Comparison of ENCODE assay signal across 1 cellular context in the genomic region with DNA sequence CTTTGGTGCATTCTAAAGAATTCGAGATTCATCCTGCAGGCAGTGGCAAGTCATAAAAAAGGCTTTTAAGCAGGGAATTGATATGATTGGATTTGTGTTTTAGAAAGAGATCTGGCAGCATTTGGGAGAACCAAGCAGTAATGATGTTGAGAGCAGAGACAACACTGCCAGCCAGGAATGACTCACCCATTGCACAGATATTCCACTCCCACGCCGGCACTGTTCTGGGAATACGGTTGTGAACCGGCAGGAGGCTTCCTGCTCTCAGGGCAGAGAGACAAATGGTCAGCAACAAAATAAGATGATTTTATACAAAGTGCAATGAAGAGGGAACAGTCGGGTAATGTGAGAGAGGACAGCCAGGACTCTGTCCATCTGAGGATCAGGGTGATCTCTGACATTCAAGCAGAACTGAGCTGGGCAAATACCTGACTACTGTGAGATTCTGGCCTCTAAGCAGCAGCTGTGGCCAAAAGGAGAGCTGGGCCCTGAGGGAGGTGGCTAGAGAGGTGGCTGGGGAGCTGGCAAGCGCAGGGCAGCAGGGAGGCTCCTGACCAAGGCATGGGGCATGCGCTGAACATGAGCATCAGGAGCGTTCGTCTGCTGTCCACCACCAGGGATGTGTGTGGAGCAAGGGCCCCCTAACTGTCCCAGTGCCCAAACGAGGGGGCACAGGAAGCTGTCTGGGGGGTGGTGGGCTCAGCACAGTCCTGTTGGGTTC.
TF ChIP-seq lines count a peak whose summit lies in the region.

No MANE protein-coding gene starts in this region.

TF ChIP-seq in SK-N-SH treated with all-trans-retinoic acid at 6 μM for 48 hours, 23 proteins besides CTCF, POLR2A, EP300 and RAD21 (continued from another document):
- no peak for TF ChIP-seq PATZ1 (CRISPR knock-in tag; IDR thresholded peaks at IDR 0.05; ENCODE audit: borderline replicate concordance)
- no peak for TF ChIP-seq OSR1 (CRISPR knock-in tag; IDR thresholded peaks at IDR 0.05)
- no peak for TF ChIP-seq TCF4 (CRISPR knock-in tag; IDR thresholded peaks at IDR 0.05; ENCODE audit: borderline replicate concordance)
- no peak for TF ChIP-seq BACH2 (CRISPR knock-in tag; IDR thresholded peaks at IDR 0.05; ENCODE audit: borderline replicate concordance)
- TF ChIP-seq GLIS3 (CRISPR knock-in tag; IDR thresholded peaks at IDR 0.05): no peak
- no peak for TF ChIP-seq ESRRG (CRISPR knock-in tag; IDR thresholded peaks at IDR 0.05)
- TF ChIP-seq, protein P1, sequence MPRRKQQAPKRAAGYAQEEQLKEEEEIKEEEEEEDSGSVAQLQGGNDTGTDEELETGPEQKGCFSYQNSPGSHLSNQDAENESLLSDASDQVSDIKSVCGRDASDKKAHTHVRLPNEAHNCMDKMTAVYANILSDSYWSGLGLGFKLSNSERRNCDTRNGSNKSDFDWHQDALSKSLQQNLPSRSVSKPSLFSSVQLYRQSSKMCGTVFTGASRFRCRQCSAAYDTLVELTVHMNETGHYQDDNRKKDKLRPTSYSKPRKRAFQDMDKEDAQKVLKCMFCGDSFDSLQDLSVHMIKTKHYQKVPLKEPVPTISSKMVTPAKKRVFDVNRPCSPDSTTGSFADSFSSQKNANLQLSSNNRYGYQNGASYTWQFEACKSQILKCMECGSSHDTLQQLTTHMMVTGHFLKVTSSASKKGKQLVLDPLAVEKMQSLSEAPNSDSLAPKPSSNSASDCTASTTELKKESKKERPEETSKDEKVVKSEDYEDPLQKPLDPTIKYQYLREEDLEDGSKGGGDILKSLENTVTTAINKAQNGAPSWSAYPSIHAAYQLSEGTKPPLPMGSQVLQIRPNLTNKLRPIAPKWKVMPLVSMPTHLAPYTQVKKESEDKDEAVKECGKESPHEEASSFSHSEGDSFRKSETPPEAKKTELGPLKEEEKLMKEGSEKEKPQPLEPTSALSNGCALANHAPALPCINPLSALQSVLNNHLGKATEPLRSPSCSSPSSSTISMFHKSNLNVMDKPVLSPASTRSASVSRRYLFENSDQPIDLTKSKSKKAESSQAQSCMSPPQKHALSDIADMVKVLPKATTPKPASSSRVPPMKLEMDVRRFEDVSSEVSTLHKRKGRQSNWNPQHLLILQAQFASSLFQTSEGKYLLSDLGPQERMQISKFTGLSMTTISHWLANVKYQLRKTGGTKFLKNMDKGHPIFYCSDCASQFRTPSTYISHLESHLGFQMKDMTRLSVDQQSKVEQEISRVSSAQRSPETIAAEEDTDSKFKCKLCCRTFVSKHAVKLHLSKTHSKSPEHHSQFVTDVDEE (CRISPR knock-in tag; IDR thresholded peaks at IDR 0.05): no peak
- TF ChIP-seq TOX (CRISPR knock-in tag; IDR thresholded peaks at IDR 0.05; ENCODE audit: borderline replicate concordance): no peak
- TF ChIP-seq ZNF70 (CRISPR knock-in tag; IDR thresholded peaks at IDR 0.05): no peak
